Comparison of ENCODE assay signal across 9 cellular contexts in genomic region chrX:130028196-130028595, GRCh38. TPM values are rescaled to one million over a fixed set of nuclear protein-coding genes. Genes with fewer than 3 reads are reported as not detected.
A peak's percentile ranks its signal among the peaks of the same experiment; 100 is the strongest.
DNase-seq lines count a peak whose midpoint lies in the region; ATAC-seq and TF ChIP-seq lines count a peak whose summit lies in the region.
"Had no signal": no experiment of that assay in that cellular context is flagged by ENCODE, and none has a peak within 500 bp of the region (broad histone marks: within the 10 kb centered on the region; RNA-seq: fewer than 3 reads in every experiment).

No MANE protein-coding gene starts in this region.

- H3K4me1 Mint-ChIP-seq in activated CD8-positive, alpha-beta T cell treated with anti-CD3 and anti-CD28 coated beads, Interleukin-2, amount 10 ng/mL, durations not matched to agents 7 days and 5 days (ENCODE audit: low read depth) = peaks cover 13% of the 10 kb centered on the region

- no peak for TF ChIP-seq EP300 in esophagus muscularis mucosa (IDR thresholded peaks at IDR 0.05)

- peaks cover 6 to 78% (median 58%) of the 10 kb centered on the region in 4 donors for H3K36me3 ChIP-seq in esophagus muscularis mucosa

- no peaks in the 10 kb centered on the region for H3K27me3 Mint-ChIP-seq in activated CD8-positive, alpha-beta T cell treated with anti-CD3 and anti-CD28 coated beads, Interleukin-2, amount 10 ng/mL, durations not matched to agents 7 days and 5 days (ENCODE audit: low read depth)

- no peak overlapping the region for H3K27ac ChIP-seq in esophagus muscularis mucosa (replicated peaks in 1 of 4)

- no peak for ATAC-seq in activated CD8-positive, alpha-beta T cell treated with anti-CD3 and anti-CD28 coated beads, Interleukin-2, amount 10 ng/mL, durations not matched to agents 7 days and 5 days
- ATAC-seq in omental fat pad (ENCODE audit: low FRiP score) (no peak), GM18505 (IDR thresholded peaks at IDR 0.05; ENCODE audit: unreplicated experiment) (no peak)

- CTCF ChIA-PET in activated CD8-positive, alpha-beta T cell treated with anti-CD3 and anti-CD28 coated beads, Interleukin-2, amount 10 ng/mL, durations not matched to agents 7 days and 5 days (lab: Charles Lee) = interaction anchor here (0.9 to 7.6 kb wide), 26 partner anchors 9 to 427 kb away, joined by 3 to 148 read pairs (median 4); partner anchors contain the start of gene UTP14A

- POLR2A ChIA-PET in activated CD8-positive, alpha-beta T cell treated with anti-CD3 and anti-CD28 coated beads, Interleukin-2, amount 10 ng/mL, durations not matched to agents 7 days and 5 days (lab: Charles Lee) = interaction anchor here (0.5 kb wide), 1 partner anchor 182 kb away, joined by 4 read pairs; no protein-coding TSS in a partner anchor

- TF ChIP-seq POLR2A in esophagus muscularis mucosa (IDR thresholded peaks at IDR 0.05; ENCODE audit: low read depth) (no peak), GM18505 (IDR thresholded peaks at IDR 0.05; ENCODE audit: borderline replicate concordance, extremely low read depth, insufficient read depth, insufficient read length) (no peak)

- peak; percentile 68 for TF ChIP-seq CTCF in LNCaP clone FGC (IDR thresholded peaks at IDR 0.05; ENCODE audit: control insufficient read depth, extremely low read depth, insufficient read depth)
- TF ChIP-seq CTCF in esophagus muscularis mucosa (IDR thresholded peaks at IDR 0.05) = peak; percentile 53 to 67 (median 62)
- no peak for TF ChIP-seq CTCF in omental fat pad (IDR thresholded peaks at IDR 0.05)

- H3K4me3 ChIP-seq in LNCaP clone FGC (ENCODE audit: low read depth, low read length) (no peak overlapping the region), esophagus muscularis mucosa (no peak overlapping the region)

- H3K27ac Mint-ChIP-seq in activated CD8-positive, alpha-beta T cell treated with anti-CD3 and anti-CD28 coated beads, Interleukin-2, amount 10 ng/mL, durations not matched to agents 7 days and 5 days = no peak overlapping the region
- H3K27ac Mint-ChIP-seq: T-helper 1 cell treated with Interleukin-12 subunit alpha and Interleukin-12 subunit beta and Interleukin-4 antibody, amounts not matched to agents 30 μg/mL and 1 μg/mL, for 36 hours had no signal

- no peak overlapping the region for H3K4me3 Mint-ChIP-seq in activated CD8-positive, alpha-beta T cell treated with anti-CD3 and anti-CD28 coated beads, Interleukin-2, amount 10 ng/mL, durations not matched to agents 7 days and 5 days
- H3K4me3 Mint-ChIP-seq: T-helper 1 cell treated with Interleukin-12 subunit alpha and Interleukin-12 subunit beta and Interleukin-4 antibody, amounts not matched to agents 30 μg/mL and 1 μg/mL, for 36 hours had no signal

- intact Hi-C loops in esophagus muscularis mucosa (cut with DNase I) = loop anchor here (10.0 kb wide), 1 partner anchor 103 kb away; no protein-coding TSS in a partner anchor

- no peaks in the 10 kb centered on the region for H3K27me3 ChIP-seq in esophagus muscularis mucosa

- WGBS in esophagus muscularis mucosa = 61% methylated on average over 5 of the region's 5 CpGs

- H3K9me3 Mint-ChIP-seq in activated CD8-positive, alpha-beta T cell treated with anti-CD3 and anti-CD28 coated beads, Interleukin-2, amount 10 ng/mL, durations not matched to agents 7 days and 5 days (ENCODE audit: insufficient read depth) = no peaks in the 10 kb centered on the region
- H3K9me3 Mint-ChIP-seq: T-helper 1 cell treated with Interleukin-12 subunit alpha and Interleukin-12 subunit beta and Interleukin-4 antibody, amounts not matched to agents 30 μg/mL and 1 μg/mL, for 36 hours had no signal

- DNase-seq in Daoy (ENCODE audit: low read depth) = peak; percentile 18
- no peak for DNase-seq in LNCaP clone FGC (ENCODE audit: low read depth)
- DNase-seq in activated CD8-positive, alpha-beta T cell treated with anti-CD3 and anti-CD28 coated beads, Interleukin-2, amount 10 ng/mL, durations not matched to agents 7 days and 5 days = peak; percentile 56
- no peak for DNase-seq in esophagus muscularis mucosa (ENCODE audit: extremely low spot score)
- DNase-seq in omental fat pad (ENCODE audit: low spot score) = peak; percentile 37
- no peak for DNase-seq in DMS79 treated with DMSO at 0.1 percent for 48 hours (lab: John Stamatoyannopoulos, UW)
- no peak for DNase-seq in NCI-H2081 (lab: John Stamatoyannopoulos, UW)

- H3K9me3 ChIP-seq in esophagus muscularis mucosa = no peaks in the 10 kb centered on the region

- H3K4me1 ChIP-seq in esophagus muscularis mucosa = peaks cover 0 to 10% (median 9%) of the 10 kb centered on the region in 4 donors

- H3K36me3 Mint-ChIP-seq in activated CD8-positive, alpha-beta T cell treated with anti-CD3 and anti-CD28 coated beads, Interleukin-2, amount 10 ng/mL, durations not matched to agents 7 days and 5 days (ENCODE audit: low read depth) = peaks cover 26% of the 10 kb centered on the region

RNA-seq across cellular contexts. Expression of gene BCORL1, which starts 45.8 kb away (rescaled TPM):
- 0.54 and 0.63 TPM in 2 replicates for total RNA-seq in Daoy (2014; rRNA removed; shearing (Covaris generic))
- total RNA-seq in activated CD8-positive, alpha-beta T cell treated with anti-CD3 and anti-CD28 coated beads, Interleukin-2, amount 10 ng/mL, durations not matched to agents 7 days and 5 days = 10 to 100 TPM in 1 of 2 experiments, 1 to 10 TPM in 1; 9.7 to 10.9 TPM
- 10 to 100 TPM in 2 of 4 donors, 1 to 10 TPM in 2; 3.8 to 13.8 (median 10.5) TPM for total RNA-seq in esophagus muscularis mucosa
- 1 to 10 TPM; 4.9 to 8.0 (median 5.2) TPM for total RNA-seq in omental fat pad

Comparison
In these comparisons a context has a peak if more than half of its experiments do, and no peak if none do; other contexts are left out.
1. DNase-seq: peak in Daoy (single experiment), activated CD8-positive, alpha-beta T cell treated with anti-CD3 and anti-CD28 coated beads, Interleukin-2, amount 10 ng/mL, durations not matched to agents 7 days and 5 days (single experiment) and omental fat pad (single experiment); none in LNCaP clone FGC (single experiment), esophagus muscularis mucosa (single experiment), DMS79 treated with DMSO at 0.1 percent for 48 hours (single experiment) and NCI-H2081 (0 of 2).
2. CTCF ChIP-seq: peak in LNCaP clone FGC (single experiment) and esophagus muscularis mucosa (3 of 3); none in omental fat pad (0 of 3).